29 cellular contexts compared by ENCODE assay signal in the genomic region with DNA sequence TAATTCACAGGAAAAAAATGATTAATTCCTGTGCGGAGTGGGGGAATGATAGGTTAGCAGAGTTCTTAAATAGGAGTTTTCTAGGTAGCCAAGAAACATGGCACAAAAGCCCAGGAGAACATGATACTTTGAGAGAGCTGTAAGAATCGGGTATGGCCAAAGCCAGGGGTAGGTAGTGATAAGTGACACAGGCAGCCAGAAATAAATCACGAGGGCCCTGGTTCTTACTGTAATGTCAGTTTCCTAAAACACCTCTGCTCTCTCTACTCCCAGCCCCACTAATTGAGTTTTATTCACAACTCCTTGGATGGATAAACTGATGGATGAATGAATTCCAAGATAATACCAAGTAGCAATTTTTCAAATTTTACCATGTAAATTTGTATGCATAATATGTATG. TPM values are rescaled to one million over a fixed set of nuclear protein-coding genes. Genes with fewer than 3 reads are reported as not detected.
"Had no signal": no experiment of that assay in that cellular context is flagged by ENCODE, and none has a peak within 500 bp of the region (broad histone marks: within the 10 kb centered on the region; RNA-seq: fewer than 3 reads in every experiment).

No MANE protein-coding gene starts in this region.

- H3K27ac ChIP-seq: colonic mucosa, epithelial cell of prostate, esophagus squamous epithelium, gastroesophageal sphincter, WERI-Rb-1 had no signal

- DNase-seq: activated B cell treated with CpG ODN at 0.5 μM for 24 hours; activated CD4-positive, alpha-beta T cell treated with anti-CD3 and anti-CD28 coated beads for 48 hours; activated CD4-positive, alpha-beta T cell treated with anti-CD3 and anti-CD28 coated beads, Interleukin-2, amount 50 U/mL, for 1 hour; activated CD4-positive, alpha-beta T cell treated with anti-CD3 and anti-CD28 coated beads, Interleukin-2, amount 50 U/mL, for 48 hours; activated CD8-positive, alpha-beta memory T cell treated with anti-CD3 and anti-CD28 coated beads for 24 hours; activated CD8-positive, alpha-beta T cell treated with anti-CD3 and anti-CD28 coated beads for 36 hours; activated effector memory CD4-positive, alpha-beta T cell treated with Interleukin-2 at 50 U/mL for 16 hours; activated gamma-delta T cell treated with Interleukin-2 at 50 U/mL for 16 hours; activated naive CD4-positive, alpha-beta T cell treated with anti-CD3 and anti-CD28 coated beads, Interleukin-2, amount 50 U/mL, for 16 hours; activated naive CD4-positive, alpha-beta T cell treated with Interleukin-2 at 50 U/mL for 16 hours; activated T-cell treated with anti-CD3 and anti-CD28 coated beads, Interleukin-2, amount 50 U/mL, for 4 hours; amniotic stem cell; anterior cingulate cortex; central memory CD4-positive, alpha-beta T cell; cerebellar nuclear complex; colonic mucosa; effector CD8-positive, alpha-beta T cell; esophagus squamous epithelium; foreskin melanocyte; T-helper 1 cell; T-helper 17 cell; T1000; WERI-Rb-1 had no signal

- H3K4me3 Mint-ChIP-seq: activated B cell treated with CpG ODN at 0.5 μM for 24 hours; activated CD8-positive, alpha-beta T cell treated with anti-CD3 and anti-CD28 coated beads for 36 hours; activated naive CD8-positive, alpha-beta T cell; activated T-cell treated with anti-CD3 and anti-CD28 coated beads, Interleukin-2, amount 50 U/mL, for 4 hours; activated T-helper 17 cell treated with anti-CD3 and anti-CD28 coated beads, Interleukin-2, amount 50 U/mL, for 72 hours; T-helper 17 cell; T-helper 2 cell treated with Interferon-gamma antibody and Interleukin-4, amounts not matched to agents 5 μg/mL and 100 μg/mL, for 36 hours had no signal

- H3K27me3 Mint-ChIP-seq: activated B cell treated with CpG ODN at 0.5 μM for 24 hours had no signal

- ATAC-seq: activated CD4-positive, CD25-positive, alpha-beta regulatory T cell treated with anti-CD3 and anti-CD28 coated beads, Interleukin-2, amount 50 U/mL, for 24 hours; activated CD8-positive, alpha-beta T cell treated with anti-CD3 and anti-CD28 coated beads for 36 hours; activated T-cell treated with anti-CD3 and anti-CD28 coated beads, Interleukin-2, amount 50 U/mL, for 4 hours; activated T-helper 17 cell treated with anti-CD3 and anti-CD28 coated beads, Interleukin-2, amount 50 U/mL, for 72 hours; gastroesophageal sphincter; T-helper 17 cell had no signal

- H3K27ac Mint-ChIP-seq: activated B cell treated with CpG ODN at 0.5 μM for 24 hours; activated CD8-positive, alpha-beta T cell treated with anti-CD3 and anti-CD28 coated beads for 36 hours; activated naive CD8-positive, alpha-beta T cell; activated T-helper 17 cell treated with anti-CD3 and anti-CD28 coated beads, Interleukin-2, amount 50 U/mL, for 72 hours; T-helper 17 cell; T-helper 2 cell treated with Interferon-gamma antibody and Interleukin-4, amounts not matched to agents 5 μg/mL and 100 μg/mL, for 36 hours had no signal

- H3K4me1 ChIP-seq: colonic mucosa, esophagus squamous epithelium, gastroesophageal sphincter had no signal

- H3K36me3 ChIP-seq: colonic mucosa, esophagus squamous epithelium, gastroesophageal sphincter, WERI-Rb-1 had no signal

- H3K27me3 ChIP-seq: colonic mucosa had no signal

- H3K9me3 Mint-ChIP-seq: activated B cell treated with CpG ODN at 0.5 μM for 24 hours; activated CD8-positive, alpha-beta T cell treated with anti-CD3 and anti-CD28 coated beads for 36 hours; activated T-cell treated with anti-CD3 and anti-CD28 coated beads, Interleukin-2, amount 50 U/mL, for 4 hours; activated T-helper 17 cell treated with anti-CD3 and anti-CD28 coated beads, Interleukin-2, amount 50 U/mL, for 72 hours; T-helper 2 cell treated with Interferon-gamma antibody and Interleukin-4, amounts not matched to agents 5 μg/mL and 100 μg/mL, for 36 hours had no signal

- H3K4me3 ChIP-seq: colonic mucosa, esophagus squamous epithelium, gastroesophageal sphincter had no signal

- H3K4me1 Mint-ChIP-seq: activated B cell treated with CpG ODN at 0.5 μM for 24 hours; activated T-helper 17 cell treated with anti-CD3 and anti-CD28 coated beads, Interleukin-2, amount 50 U/mL, for 72 hours had no signal

- H3K36me3 Mint-ChIP-seq: activated naive CD8-positive, alpha-beta T cell had no signal

RNA-seq across cellular contexts. Expression of a gene that starts 54.1 kb away (rescaled TPM):
- total RNA-seq: activated B cell treated with CpG ODN at 0.5 μM for 24 hours; activated CD8-positive, alpha-beta T cell treated with anti-CD3 and anti-CD28 coated beads for 36 hours; activated T-helper 17 cell treated with anti-CD3 and anti-CD28 coated beads, Interleukin-2, amount 50 U/mL, for 72 hours; T-helper 17 cell had no signal
